16 cellular contexts compared by ENCODE assay signal in the genomic region with DNA sequence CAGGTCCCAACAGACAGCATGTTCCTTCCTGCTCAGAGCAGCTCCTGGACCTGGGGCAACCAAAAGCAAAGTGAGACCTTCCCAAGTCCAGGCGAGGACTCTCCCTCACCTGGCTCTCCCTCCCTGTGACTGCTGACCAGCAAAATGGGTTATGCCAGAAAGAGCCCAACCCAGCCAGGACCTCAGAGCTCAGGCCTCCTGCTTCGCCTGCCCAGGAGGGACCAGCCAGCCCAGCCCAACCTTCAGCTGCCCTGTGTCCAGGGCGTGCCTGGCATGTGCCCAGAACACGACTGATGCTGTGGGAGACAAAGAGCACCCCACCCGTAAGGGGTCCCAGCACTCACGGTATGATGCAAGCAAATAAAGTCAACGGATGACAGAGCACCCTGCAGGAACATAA.
A peak's percentile ranks its signal among the peaks of the same experiment; 100 is the strongest.
DNase-seq lines count a peak whose midpoint lies in the region; ATAC-seq and TF ChIP-seq lines count a peak whose summit lies in the region.
"Had no signal": no experiment of that assay in that cellular context is flagged by ENCODE, and none has a peak within 500 bp of the region (broad histone marks: within the 10 kb centered on the region; RNA-seq: fewer than 3 reads in every experiment).

No MANE protein-coding gene starts in this region.

- in situ Hi-C loops in brain microvascular endothelial cell (cut with HindIII; ENCODE audit: low pct_ligation_motif_present, low sequenced_read_pairs) = no loop called here

- DNase-seq in NCI-H69 (lab: John Stamatoyannopoulos, UW) (peak; percentile 3), islet precursor cell (peak; percentile 34), neural crest cell (ENCODE audit: low read depth, low spot score) (no peak), upper lobe of right lung (peak; percentile 40), HT-29 (ENCODE audit: low spot score) (no peak), cortex of kidney (lab: John Stamatoyannopoulos, UW) (no peak), brain microvascular endothelial cell (no peak)
- DNase-seq: C1 segment of cervical spinal cord; Caco-2; CD4-positive, alpha-beta memory T cell; DMS79; EL; GDM1; GOT3; HFFc6 had no signal

- H3K27me3 ChIP-seq in upper lobe of right lung (no peaks in the 10 kb centered on the region), brain microvascular endothelial cell (replicated peaks) (no peaks in the 10 kb centered on the region)

- no peak for TF ChIP-seq CTCF in neural crest cell (conservative IDR thresholded peaks at IDR 0.05)
- TF ChIP-seq CTCF in upper lobe of right lung (IDR thresholded peaks at IDR 0.05) = no peak
- no peak for TF ChIP-seq CTCF in brain microvascular endothelial cell (IDR thresholded peaks at IDR 0.05; ENCODE audit: low read depth, low read length, missing control alignments)

- no peaks in the 10 kb centered on the region for H3K9me3 ChIP-seq in upper lobe of right lung
- H3K9me3 ChIP-seq: Caco-2, HAP-1 had no signal

- H3K9me3 Mint-ChIP-seq in neural crest cell = no peaks in the 10 kb centered on the region
- H3K9me3 Mint-ChIP-seq: HFFc6 had no signal

- H3K4me3 ChIP-seq in upper lobe of right lung (no peak overlapping the region), brain microvascular endothelial cell (ENCODE audit: low read depth, low read length) (no peak overlapping the region)
- H3K4me3 ChIP-seq: HAP-1 had no signal

- peaks cover 5% of the 10 kb centered on the region for H3K4me1 Mint-ChIP-seq in neural crest cell
- H3K4me1 Mint-ChIP-seq: CD4-positive, alpha-beta memory T cell had no signal

- peak overlapping the region; percentile 43 for H3K27ac Mint-ChIP-seq in neural crest cell (ENCODE audit: unreplicated experiment)
- H3K27ac Mint-ChIP-seq: CD4-positive, alpha-beta memory T cell; HFFc6 had no signal

- intact Hi-C loops in upper lobe of right lung (cut with DNase I) = no loop called here

- no peak for ATAC-seq in upper lobe of right lung

- no peak overlapping the region for H3K4me3 Mint-ChIP-seq in neural crest cell
- H3K4me3 Mint-ChIP-seq: CD4-positive, alpha-beta memory T cell; HFFc6 had no signal

- no peaks in the 10 kb centered on the region for H3K4me1 ChIP-seq in upper lobe of right lung
- H3K4me1 ChIP-seq: Caco-2, HAP-1 had no signal

- H3K27me3 Mint-ChIP-seq in neural crest cell (ENCODE audit: low read depth) = no peaks in the 10 kb centered on the region

- H3K27ac ChIP-seq in upper lobe of right lung (no peak overlapping the region), brain microvascular endothelial cell (no peak overlapping the region)

- H3K36me3 Mint-ChIP-seq in neural crest cell (ENCODE audit: low read depth) = no peaks in the 10 kb centered on the region
- H3K36me3 Mint-ChIP-seq: CD4-positive, alpha-beta memory T cell had no signal

- H3K36me3 ChIP-seq in upper lobe of right lung = no peaks in the 10 kb centered on the region
- H3K36me3 ChIP-seq in brain microvascular endothelial cell (replicated peaks) = no peaks in the 10 kb centered on the region
- H3K36me3 ChIP-seq: HAP-1 had no signal

Comparison
In these comparisons a context has a peak if more than half of its experiments do, and no peak if none do; other contexts are left out.
1. DNase-seq: peak in NCI-H69 (single experiment), islet precursor cell (single experiment) and upper lobe of right lung (single experiment); none in neural crest cell (single experiment), HT-29 (single experiment), cortex of kidney (single experiment) and brain microvascular endothelial cell (single experiment).